ENCODE assay signal across 1 cellular context in genomic region chr16:57700801-57701551, GRCh38.
TF ChIP-seq lines count a peak whose summit lies in the region.

No MANE protein-coding gene starts in this region.

TF ChIP-seq in HepG2, 621 proteins besides CTCF, POLR2A, EP300 and RAD21 (continued from another document):
- TF ChIP-seq, protein P1, sequence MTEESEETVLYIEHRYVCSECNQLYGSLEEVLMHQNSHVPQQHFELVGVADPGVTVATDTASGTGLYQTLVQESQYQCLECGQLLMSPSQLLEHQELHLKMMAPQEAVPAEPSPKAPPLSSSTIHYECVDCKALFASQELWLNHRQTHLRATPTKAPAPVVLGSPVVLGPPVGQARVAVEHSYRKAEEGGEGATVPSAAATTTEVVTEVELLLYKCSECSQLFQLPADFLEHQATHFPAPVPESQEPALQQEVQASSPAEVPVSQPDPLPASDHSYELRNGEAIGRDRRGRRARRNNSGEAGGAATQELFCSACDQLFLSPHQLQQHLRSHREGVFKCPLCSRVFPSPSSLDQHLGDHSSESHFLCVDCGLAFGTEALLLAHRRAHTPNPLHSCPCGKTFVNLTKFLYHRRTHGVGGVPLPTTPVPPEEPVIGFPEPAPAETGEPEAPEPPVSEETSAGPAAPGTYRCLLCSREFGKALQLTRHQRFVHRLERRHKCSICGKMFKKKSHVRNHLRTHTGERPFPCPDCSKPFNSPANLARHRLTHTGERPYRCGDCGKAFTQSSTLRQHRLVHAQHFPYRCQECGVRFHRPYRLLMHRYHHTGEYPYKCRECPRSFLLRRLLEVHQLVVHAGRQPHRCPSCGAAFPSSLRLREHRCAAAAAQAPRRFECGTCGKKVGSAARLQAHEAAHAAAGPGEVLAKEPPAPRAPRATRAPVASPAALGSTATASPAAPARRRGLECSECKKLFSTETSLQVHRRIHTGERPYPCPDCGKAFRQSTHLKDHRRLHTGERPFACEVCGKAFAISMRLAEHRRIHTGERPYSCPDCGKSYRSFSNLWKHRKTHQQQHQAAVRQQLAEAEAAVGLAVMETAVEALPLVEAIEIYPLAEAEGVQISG (CRISPR knock-in tag; IDR thresholded peaks at IDR 0.05), result no peak
- TF ChIP-seq, protein P2, sequence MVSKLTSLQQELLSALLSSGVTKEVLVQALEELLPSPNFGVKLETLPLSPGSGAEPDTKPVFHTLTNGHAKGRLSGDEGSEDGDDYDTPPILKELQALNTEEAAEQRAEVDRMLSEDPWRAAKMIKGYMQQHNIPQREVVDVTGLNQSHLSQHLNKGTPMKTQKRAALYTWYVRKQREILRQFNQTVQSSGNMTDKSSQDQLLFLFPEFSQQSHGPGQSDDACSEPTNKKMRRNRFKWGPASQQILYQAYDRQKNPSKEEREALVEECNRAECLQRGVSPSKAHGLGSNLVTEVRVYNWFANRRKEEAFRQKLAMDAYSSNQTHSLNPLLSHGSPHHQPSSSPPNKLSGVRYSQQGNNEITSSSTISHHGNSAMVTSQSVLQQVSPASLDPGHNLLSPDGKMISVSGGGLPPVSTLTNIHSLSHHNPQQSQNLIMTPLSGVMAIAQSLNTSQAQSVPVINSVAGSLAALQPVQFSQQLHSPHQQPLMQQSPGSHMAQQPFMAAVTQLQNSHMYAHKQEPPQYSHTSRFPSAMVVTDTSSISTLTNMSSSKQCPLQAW (CRISPR knock-in tag; IDR thresholded peaks at IDR 0.05), result no peak
- TF ChIP-seq ZBTB7A (CRISPR knock-in tag; IDR thresholded peaks at IDR 0.05) (no peak), SOX6 (IDR thresholded peaks at IDR 0.05) (no peak), SOX6 (CRISPR knock-in tag; IDR thresholded peaks at IDR 0.05) (peak; percentile 72; the same call in 1 of the 2 replicates), ZNF547 (CRISPR knock-in tag; IDR thresholded peaks at IDR 0.05) (0 out of 2 replicates have a peak, but pooled peaks have one; percentile 36), ZBTB7B (CRISPR knock-in tag; IDR thresholded peaks at IDR 0.05) (0 out of 2 replicates have a peak, but pooled peaks have one; percentile 18), ZNF710 (CRISPR knock-in tag; IDR thresholded peaks at IDR 0.05; ENCODE audit: borderline replicate concordance) (peak; percentile 76; the same call in 1 of the 2 replicates), ZNF383 (CRISPR knock-in tag; IDR thresholded peaks at IDR 0.05; ENCODE audit: borderline replicate concordance) (0 out of 2 replicates have a peak, but pooled peaks have one; percentile 69), PRMT3 (CRISPR knock-in tag; IDR thresholded peaks at IDR 0.05; ENCODE audit: borderline replicate concordance, low read depth) (no peak), ZFP36L1 (CRISPR knock-in tag; IDR thresholded peaks at IDR 0.05) (no peak), YEATS4 (CRISPR knock-in tag; IDR thresholded peaks at IDR 0.05; ENCODE audit: borderline replicate concordance) (no peak), THRA (CRISPR knock-in tag; IDR thresholded peaks at IDR 0.05; ENCODE audit: borderline replicate concordance) (peak; percentile 34; the same call in 1 of the 2 replicates), NCOA2 (CRISPR knock-in tag; IDR thresholded peaks at IDR 0.05) (peak; percentile 54; the same call in 1 of the 2 replicates), ZC3H13 (CRISPR knock-in tag; IDR thresholded peaks at IDR 0.05) (peak; percentile 64; the same call in 1 of the 2 replicates), FOXO4 (CRISPR knock-in tag; conservative IDR thresholded peaks at IDR 0.05) (0 out of 2 replicates have a peak, but pooled peaks have one; percentile 64), SRSF4 (IDR thresholded peaks at IDR 0.05; ENCODE audit: low read depth, low read length, poor library complexity, severe bottlenecking) (no peak), DMAP1 (CRISPR knock-in tag; IDR thresholded peaks at IDR 0.05) (peak; percentile 57; the same call in 1 of the 2 replicates), ZNF775 (CRISPR knock-in tag; IDR thresholded peaks at IDR 0.05; ENCODE audit: borderline replicate concordance) (0 out of 2 replicates have a peak, but pooled peaks have one; percentile 36)
- TF ChIP-seq, protein P3, sequence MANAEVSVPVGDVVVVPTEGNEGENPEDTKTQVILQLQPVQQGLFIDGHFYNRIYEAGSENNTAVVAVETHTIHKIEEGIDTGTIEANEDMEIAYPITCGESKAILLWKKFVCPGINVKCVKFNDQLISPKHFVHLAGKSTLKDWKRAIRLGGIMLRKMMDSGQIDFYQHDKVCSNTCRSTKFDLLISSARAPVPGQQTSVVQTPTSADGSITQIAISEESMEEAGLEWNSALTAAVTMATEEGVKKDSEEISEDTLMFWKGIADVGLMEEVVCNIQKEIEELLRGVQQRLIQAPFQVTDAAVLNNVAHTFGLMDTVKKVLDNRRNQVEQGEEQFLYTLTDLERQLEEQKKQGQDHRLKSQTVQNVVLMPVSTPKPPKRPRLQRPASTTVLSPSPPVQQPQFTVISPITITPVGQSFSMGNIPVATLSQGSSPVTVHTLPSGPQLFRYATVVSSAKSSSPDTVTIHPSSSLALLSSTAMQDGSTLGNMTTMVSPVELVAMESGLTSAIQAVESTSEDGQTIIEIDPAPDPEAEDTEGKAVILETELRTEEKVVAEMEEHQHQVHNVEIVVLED (CRISPR knock-in tag; IDR thresholded peaks at IDR 0.05; ENCODE audit: borderline replicate concordance), result peak; percentile 30; the same call in 1 of the 2 replicates
- TF ChIP-seq, protein P4, sequence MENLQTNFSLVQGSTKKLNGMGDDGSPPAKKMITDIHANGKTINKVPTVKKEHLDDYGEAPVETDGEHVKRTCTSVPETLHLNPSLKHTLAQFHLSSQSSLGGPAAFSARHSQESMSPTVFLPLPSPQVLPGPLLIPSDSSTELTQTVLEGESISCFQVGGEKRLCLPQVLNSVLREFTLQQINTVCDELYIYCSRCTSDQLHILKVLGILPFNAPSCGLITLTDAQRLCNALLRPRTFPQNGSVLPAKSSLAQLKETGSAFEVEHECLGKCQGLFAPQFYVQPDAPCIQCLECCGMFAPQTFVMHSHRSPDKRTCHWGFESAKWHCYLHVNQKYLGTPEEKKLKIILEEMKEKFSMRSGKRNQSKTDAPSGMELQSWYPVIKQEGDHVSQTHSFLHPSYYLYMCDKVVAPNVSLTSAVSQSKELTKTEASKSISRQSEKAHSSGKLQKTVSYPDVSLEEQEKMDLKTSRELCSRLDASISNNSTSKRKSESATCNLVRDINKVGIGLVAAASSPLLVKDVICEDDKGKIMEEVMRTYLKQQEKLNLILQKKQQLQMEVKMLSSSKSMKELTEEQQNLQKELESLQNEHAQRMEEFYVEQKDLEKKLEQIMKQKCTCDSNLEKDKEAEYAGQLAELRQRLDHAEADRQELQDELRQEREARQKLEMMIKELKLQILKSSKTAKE (CRISPR knock-in tag; IDR thresholded peaks at IDR 0.05; ENCODE audit: borderline replicate concordance), result 0 out of 2 replicates have a peak, but pooled peaks have one; percentile 27
